1 cellular context compared by ENCODE assay signal in the genomic region with DNA sequence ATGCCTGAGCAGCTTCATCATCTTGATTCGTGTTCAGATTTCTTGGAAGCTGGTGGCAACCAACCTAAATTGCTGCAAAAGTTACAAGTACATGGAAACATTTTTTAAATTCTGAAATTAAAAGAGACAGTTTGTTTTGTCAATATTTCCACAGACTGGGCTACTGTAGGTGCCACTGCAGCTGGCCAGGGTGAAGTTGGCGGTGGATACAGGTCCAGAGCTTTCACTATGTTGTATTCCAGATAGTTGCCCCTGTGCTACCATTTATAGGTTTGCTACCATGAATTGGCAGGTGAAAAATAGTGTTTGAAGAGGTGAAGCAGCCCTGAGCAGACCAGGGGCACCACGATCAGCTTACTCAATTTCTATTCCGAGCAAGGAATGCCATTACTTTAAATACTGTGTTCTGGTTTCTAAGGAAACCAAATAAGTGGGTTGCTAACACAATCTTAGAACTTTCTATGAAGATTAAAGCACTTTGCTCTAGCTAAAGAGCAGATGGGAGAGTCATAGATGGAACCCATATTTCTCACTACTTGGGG.
TF ChIP-seq lines count a peak whose summit lies in the region.

No MANE protein-coding gene starts in this region.

TF ChIP-seq in IMR-90, 13 proteins besides CTCF, POLR2A, EP300 and RAD21:
- TF ChIP-seq MXI1 (IDR thresholded peaks at IDR 0.05; ENCODE audit: borderline replicate concordance, low read depth, low read length), result no peak
- no peak for TF ChIP-seq FOS (IDR thresholded peaks at IDR 0.05; ENCODE audit: low read depth, low read length)
- TF ChIP-seq NFE2L2 (IDR thresholded peaks at IDR 0.05; ENCODE audit: low read depth, low read length), result no peak
- TF ChIP-seq CEBPB (IDR thresholded peaks at IDR 0.05; ENCODE audit: low read depth, low read length), result no peak
- no peak for TF ChIP-seq RCOR1 (IDR thresholded peaks at IDR 0.05; ENCODE audit: insufficient replicate concordance, low read length)
- no peak for TF ChIP-seq MAZ (IDR thresholded peaks at IDR 0.05; ENCODE audit: borderline replicate concordance, low read depth, low read length)
- no peak for TF ChIP-seq BHLHE40 (IDR thresholded peaks at IDR 0.05; ENCODE audit: low read depth, low read length)
- TF ChIP-seq RFX5 (IDR thresholded peaks at IDR 0.05; ENCODE audit: low read depth, low read length), result no peak
- no peak for TF ChIP-seq CHD1 (IDR thresholded peaks at IDR 0.05; ENCODE audit: low read depth, low read length)
- no peak for TF ChIP-seq SMC3 (IDR thresholded peaks at IDR 0.05; ENCODE audit: low read depth, low read length)
- TF ChIP-seq, protein P1, sequence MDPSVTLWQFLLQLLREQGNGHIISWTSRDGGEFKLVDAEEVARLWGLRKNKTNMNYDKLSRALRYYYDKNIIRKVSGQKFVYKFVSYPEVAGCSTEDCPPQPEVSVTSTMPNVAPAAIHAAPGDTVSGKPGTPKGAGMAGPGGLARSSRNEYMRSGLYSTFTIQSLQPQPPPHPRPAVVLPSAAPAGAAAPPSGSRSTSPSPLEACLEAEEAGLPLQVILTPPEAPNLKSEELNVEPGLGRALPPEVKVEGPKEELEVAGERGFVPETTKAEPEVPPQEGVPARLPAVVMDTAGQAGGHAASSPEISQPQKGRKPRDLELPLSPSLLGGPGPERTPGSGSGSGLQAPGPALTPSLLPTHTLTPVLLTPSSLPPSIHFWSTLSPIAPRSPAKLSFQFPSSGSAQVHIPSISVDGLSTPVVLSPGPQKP (IDR thresholded peaks at IDR 0.05; ENCODE audit: borderline replicate concordance, low read depth, low read length), result no peak
- TF ChIP-seq MAFK (IDR thresholded peaks at IDR 0.05; ENCODE audit: low read depth, low read length), result no peak
- TF ChIP-seq, protein P2, sequence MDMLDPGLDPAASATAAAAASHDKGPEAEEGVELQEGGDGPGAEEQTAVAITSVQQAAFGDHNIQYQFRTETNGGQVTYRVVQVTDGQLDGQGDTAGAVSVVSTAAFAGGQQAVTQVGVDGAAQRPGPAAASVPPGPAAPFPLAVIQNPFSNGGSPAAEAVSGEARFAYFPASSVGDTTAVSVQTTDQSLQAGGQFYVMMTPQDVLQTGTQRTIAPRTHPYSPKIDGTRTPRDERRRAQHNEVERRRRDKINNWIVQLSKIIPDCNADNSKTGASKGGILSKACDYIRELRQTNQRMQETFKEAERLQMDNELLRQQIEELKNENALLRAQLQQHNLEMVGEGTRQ (IDR thresholded peaks at IDR 0.05; ENCODE audit: low read depth, low read length), result no peak
